ENCODE assay signal across 20 cellular contexts in the genomic region with DNA sequence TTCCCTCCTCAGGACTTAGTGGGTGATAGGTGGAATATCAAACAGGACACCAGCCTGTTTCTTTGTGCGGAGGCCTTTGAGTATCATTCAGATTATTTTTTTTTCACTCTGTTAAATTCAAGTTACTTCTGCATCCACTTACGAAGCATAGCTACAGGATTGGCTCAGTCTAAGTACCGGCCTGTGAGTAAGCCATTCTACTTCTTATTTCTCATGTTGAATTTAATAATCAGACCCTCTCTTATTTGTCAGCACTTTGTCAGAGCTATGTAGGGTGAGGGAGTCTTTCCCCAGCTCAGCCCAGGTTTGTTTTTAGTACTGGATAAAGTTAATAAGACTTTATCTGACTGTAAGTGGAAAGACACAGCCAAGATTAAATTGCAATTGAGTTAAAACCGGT.
"Had no signal": no experiment of that assay in that cellular context is flagged by ENCODE, and none has a peak within 500 bp of the region (broad histone marks: within the 10 kb centered on the region; RNA-seq: fewer than 3 reads in every experiment).

No MANE protein-coding gene starts in this region.

- H3K27ac ChIP-seq: prostate gland, skin epidermis had no signal

- H3K36me3 Mint-ChIP-seq: immature natural killer cell; natural killer cell treated with Interleukin-12 subunit alpha and Interleukin-12 subunit beta and Interleukin-15 and Interleukin-18, amount 100 ng/mL, for 72 hours had no signal

- H3K4me1 Mint-ChIP-seq: activated CD4-positive, alpha-beta T cell treated with anti-CD3 and anti-CD28 coated beads, Interleukin-2, amount 10 ng/mL, durations not matched to agents 7 days and 5 days had no signal

- H3K4me3 Mint-ChIP-seq: activated CD4-positive, alpha-beta T cell treated with anti-CD3 and anti-CD28 coated beads, Interleukin-2, amount 10 ng/mL, durations not matched to agents 7 days and 5 days; activated CD8-positive, alpha-beta T cell treated with anti-CD3 and anti-CD28 coated beads, Interleukin-2, amount 10 ng/mL, durations not matched to agents 7 days and 5 days; activated T-cell treated with anti-CD3 and anti-CD28 coated beads, Interleukin-2, amount 50 U/mL, for 24 hours; immature natural killer cell; natural killer cell treated with Interleukin-12 subunit alpha and Interleukin-12 subunit beta and Interleukin-15 and Interleukin-18, amount 100 ng/mL, for 72 hours; stimulated activated naive CD8-positive, alpha-beta T cell treated with anti-CD3 and anti-CD28 coated beads, Interleukin-15, amount 100 ng/mL, for 72 hours; T-cell had no signal

- DNase-seq: activated CD4-positive, alpha-beta T cell treated with anti-CD3 and anti-CD28 coated beads, Interleukin-2, amount 10 ng/mL, durations not matched to agents 7 days and 5 days; activated CD8-positive, alpha-beta T cell treated with anti-CD3 and anti-CD28 coated beads, Interleukin-2, amount 10 ng/mL, durations not matched to agents 7 days and 5 days; activated naive CD4-positive, alpha-beta T cell treated with anti-CD3 and anti-CD28 coated beads, Interleukin-2, amount 50 U/mL, for 16 hours; activated T-cell treated with anti-CD3 and anti-CD28 coated beads, Interleukin-2, amount 50 U/mL, for 24 hours; effector CD4-positive, alpha-beta T cell; heart right ventricle; immature natural killer cell; nucleus accumbens; right cardiac atrium; stimulated activated CD4-positive, alpha-beta T cell treated with anti-CD3 and anti-CD28 coated beads, Interleukin-2, amount 100 ng/mL, for 48 hours; stimulated activated naive CD8-positive, alpha-beta T cell treated with anti-CD3 and anti-CD28 coated beads, Interleukin-15, amount 100 ng/mL, for 72 hours; T-cell; T1000; upper lobe of left lung had no signal

- H3K9me3 Mint-ChIP-seq: activated CD4-positive, alpha-beta T cell treated with anti-CD3 and anti-CD28 coated beads, Interleukin-2, amount 10 ng/mL, durations not matched to agents 7 days and 5 days; activated T-cell treated with anti-CD3 and anti-CD28 coated beads, Interleukin-2, amount 50 U/mL, for 24 hours; immature natural killer cell; natural killer cell treated with Interleukin-12 subunit alpha and Interleukin-12 subunit beta and Interleukin-15 and Interleukin-18, amount 100 ng/mL, for 72 hours; stimulated activated naive CD8-positive, alpha-beta T cell treated with anti-CD3 and anti-CD28 coated beads, Interleukin-15, amount 100 ng/mL, for 72 hours; T-cell had no signal

- H3K4me1 ChIP-seq: prostate gland had no signal

- ATAC-seq: activated CD4-positive, CD25-positive, alpha-beta regulatory T cell treated with anti-CD3 and anti-CD28 coated beads, Interleukin-2, amount 50 U/mL, for 24 hours; activated CD8-positive, alpha-beta T cell treated with anti-CD3 and anti-CD28 coated beads, Interleukin-2, amount 10 ng/mL, durations not matched to agents 7 days and 5 days; gastroesophageal sphincter; heart right ventricle; natural killer cell treated with Interleukin-12 subunit alpha and Interleukin-12 subunit beta and Interleukin-15 and Interleukin-18, amount 100 ng/mL, for 72 hours; right cardiac atrium; stimulated activated naive CD8-positive, alpha-beta T cell treated with anti-CD3 and anti-CD28 coated beads, Interleukin-15, amount 100 ng/mL, for 72 hours; T-cell had no signal

- H3K27me3 Mint-ChIP-seq: activated CD4-positive, alpha-beta T cell treated with anti-CD3 and anti-CD28 coated beads, Interleukin-2, amount 10 ng/mL, durations not matched to agents 7 days and 5 days; activated T-cell treated with anti-CD3 and anti-CD28 coated beads, Interleukin-2, amount 50 U/mL, for 24 hours; natural killer cell treated with Interleukin-12 subunit alpha and Interleukin-12 subunit beta and Interleukin-15 and Interleukin-18, amount 100 ng/mL, for 72 hours; stimulated activated naive CD8-positive, alpha-beta T cell treated with anti-CD3 and anti-CD28 coated beads, Interleukin-15, amount 100 ng/mL, for 72 hours; T-cell had no signal

- H3K27me3 ChIP-seq: esophagus muscularis mucosa, gastroesophageal sphincter, heart right ventricle, upper lobe of left lung had no signal

- H3K36me3 ChIP-seq: esophagus muscularis mucosa, gastroesophageal sphincter, heart right ventricle, prostate gland, upper lobe of left lung had no signal

- H3K27ac Mint-ChIP-seq: activated CD4-positive, alpha-beta T cell treated with anti-CD3 and anti-CD28 coated beads, Interleukin-2, amount 10 ng/mL, durations not matched to agents 7 days and 5 days; activated CD8-positive, alpha-beta T cell treated with anti-CD3 and anti-CD28 coated beads, Interleukin-2, amount 10 ng/mL, durations not matched to agents 7 days and 5 days; activated T-cell treated with anti-CD3 and anti-CD28 coated beads, Interleukin-2, amount 50 U/mL, for 24 hours; immature natural killer cell; natural killer cell treated with Interleukin-12 subunit alpha and Interleukin-12 subunit beta and Interleukin-15 and Interleukin-18, amount 100 ng/mL, for 72 hours; T-cell had no signal

- H3K9me3 ChIP-seq: esophagus muscularis mucosa, gastroesophageal sphincter, prostate gland, upper lobe of left lung had no signal

- H3K4me3 ChIP-seq: esophagus muscularis mucosa, gastroesophageal sphincter, heart right ventricle, prostate gland, skin epidermis, upper lobe of left lung had no signal
